Comparison of ENCODE assay signal across 25 cellular contexts in the genomic region with DNA sequence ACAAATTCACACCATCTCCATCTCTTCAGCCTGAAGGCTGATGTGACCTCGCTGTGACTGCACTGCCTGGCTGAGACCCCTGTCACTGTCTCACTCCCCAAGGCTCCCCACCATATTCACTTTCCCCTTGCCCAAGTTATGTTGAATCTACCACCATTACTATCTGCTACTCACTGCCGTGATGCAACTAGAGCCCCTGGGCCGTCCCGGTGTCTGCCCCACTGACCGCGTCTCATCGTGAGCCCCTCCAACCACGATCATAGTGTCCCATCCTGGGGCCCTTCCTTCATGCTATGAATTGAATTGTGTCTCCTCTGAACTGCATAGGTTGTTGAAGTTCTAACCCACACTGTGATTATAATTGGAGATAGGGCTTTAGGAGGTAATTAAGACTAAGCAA.
A peak's percentile ranks its signal among the peaks of the same experiment; 100 is the strongest.
DNase-seq lines count a peak whose midpoint lies in the region; ATAC-seq, FAIRE-seq and TF ChIP-seq lines count a peak whose summit lies in the region.
"Had no signal": no experiment of that assay in that cellular context is flagged by ENCODE, and none has a peak within 500 bp of the region (broad histone marks: within the 10 kb centered on the region; RNA-seq: fewer than 3 reads in every experiment).

No MANE protein-coding gene starts in this region.

- peaks cover 0 to 3% (median 0%) of the 10 kb centered on the region in 4 experiments; a peak in 1 of 7 replicates for H3K27me3 ChIP-seq in H1 (replicated peaks in 1 of 4; ENCODE audit: control insufficient read depth in 3 of 4, extremely low read depth in 1 of 4, insufficient read depth in 3 of 4, low read length in 3 of 4)
- H3K27me3 ChIP-seq in CD4-positive, alpha-beta memory T cell (ENCODE audit: insufficient read depth, low read length) = no peaks in the 10 kb centered on the region
- H3K27me3 ChIP-seq: BLaER1 treated with 17β-estradiol and CSF1 and Interleukin-3, amounts not matched to agents 10 nM and 100 nM had no signal

- H3K9me3 Mint-ChIP-seq in CD14-positive monocyte = peaks cover 7 to 15% (median 9%) of the 10 kb centered on the region in 7 donors
- peaks cover 16% of the 10 kb centered on the region for H3K9me3 Mint-ChIP-seq in nephron progenitor cell
- H3K9me3 Mint-ChIP-seq in CD4-positive, alpha-beta memory T cell = peaks cover 0 to 2% (median 0%) of the 10 kb centered on the region in 8 donors
- H3K9me3 Mint-ChIP-seq: CD8-positive, alpha-beta T cell had no signal

- no peak overlapping the region for H3K27ac ChIP-seq in H1 (ENCODE audit: low read depth, low read length)
- H3K27ac ChIP-seq in CD4-positive, alpha-beta memory T cell (ENCODE audit: low read depth, low read length) = no peak overlapping the region
- H3K27ac ChIP-seq: BLaER1 treated with 17β-estradiol and CSF1 and Interleukin-3, amounts not matched to agents 10 nM and 100 nM; C4-2B had no signal

- no peaks in the 10 kb centered on the region for H3K79me1 ChIP-seq in H1 (ENCODE audit: low read depth, low read length)

- no peaks in the 10 kb centered on the region for H3K23me2 ChIP-seq in H1 (ENCODE audit: low read depth, low read length)

- peaks cover 0 to 2% (median under 1%) of the 10 kb centered on the region in 4 experiments; a peak in 3 of 7 replicates for H3K4me1 ChIP-seq in H1 (replicated peaks in 1 of 4; ENCODE audit: control insufficient read depth in 3 of 4, insufficient read depth in 4 of 4, low read length in 3 of 4)
- H3K4me1 ChIP-seq in CD4-positive, alpha-beta memory T cell (ENCODE audit: insufficient read depth, low read length) = no peaks in the 10 kb centered on the region
- H3K4me1 ChIP-seq: Caco-2 had no signal

- H3K9ac ChIP-seq in H1 (replicated peaks in 1 of 4; ENCODE audit: extremely low read depth in 1 of 4, low read depth in 3 of 4, low read length in 3 of 4) = no peak overlapping the region
- H3K9ac ChIP-seq: BLaER1 treated with 17β-estradiol and CSF1 and Interleukin-3, amounts not matched to agents 10 nM and 100 nM had no signal

- no peaks in the 10 kb centered on the region for H4K20me1 ChIP-seq in H1 (replicated peaks in 1 of 2; ENCODE audit: control insufficient read depth in 1 of 2, insufficient read depth in 2 of 2, low read length in 2 of 2)
- H4K20me1 ChIP-seq: BLaER1 treated with 17β-estradiol and CSF1 and Interleukin-3, amounts not matched to agents 10 nM and 100 nM had no signal

- H2BK15ac ChIP-seq in H1 (ENCODE audit: low read length) = no peak overlapping the region

- H4K5ac ChIP-seq in H1 (ENCODE audit: insufficient read length, low read depth, low read length) = no peak overlapping the region

- intact Hi-C loops in CD14-positive monocyte (cut with micrococcal nuclease) = no loop called here
- intact Hi-C loops in posterior vena cava (cut with DNase I) = no loop called here
- intact Hi-C loops in CD4-positive, alpha-beta memory T cell (cut with micrococcal nuclease) = no loop called here

- H3K9me3 ChIP-seq in H1 (ENCODE audit: insufficient read depth in 2 of 2, low read depth in 1 of 2, low read length in 1 of 2) = no peaks in the 10 kb centered on the region
- H3K9me3 ChIP-seq in CD4-positive, alpha-beta memory T cell (ENCODE audit: control insufficient read depth in 1 of 2, low read length in 2 of 2) = no peaks in the 10 kb centered on the region
- H3K9me3 ChIP-seq: Caco-2 had no signal

- no peak overlapping the region for H3K4me3 ChIP-seq in H1 (ENCODE audit: extremely low read depth in 1 of 4, insufficient read depth in 2 of 4, low read depth in 3 of 4, low read length in 4 of 4)
- no peak overlapping the region for H3K4me3 ChIP-seq in CD4-positive, alpha-beta memory T cell (ENCODE audit: low read length in 2 of 2)
- H3K4me3 ChIP-seq: BLaER1 treated with 17β-estradiol and CSF1 and Interleukin-3, amounts not matched to agents 10 nM and 100 nM had no signal

- H2AK5ac ChIP-seq in H1 (ENCODE audit: low read depth, low read length) = 0 out of 2 replicates have a peak overlapping the region, but pooled peaks have one; percentile 53

- H2AFZ ChIP-seq in H1 (ENCODE audit: low read length) = no peak overlapping the region

- DNase-seq in CD14-positive monocyte (ENCODE audit: low spot score) (peak; percentile 5), H1 (ENCODE audit: low read depth in 1 of 2, low spot score in 2 of 2) (no peak), nephron progenitor cell (no peak), posterior vena cava (ENCODE audit: low spot score) (peak; percentile 63), AG20443 (ENCODE audit: low spot score) (no peak), T1000 (lab: John Stamatoyannopoulos, UW) (no peak)
- no peak for DNase-seq in CD4-positive, alpha-beta memory T cell
- DNase-seq: 8988T; ACHN; AML-193; Caco-2; Calu3; CD4-positive, CD25-positive, alpha-beta regulatory T cell; CD8-positive, alpha-beta T cell; DMS79 treated with DMSO at 0.1 percent for 48 hours; GF-D8 had no signal

- H3K23ac ChIP-seq in H1 (ENCODE audit: insufficient read length) = no peak overlapping the region

- H3K4me2 ChIP-seq in H1 (ENCODE audit: insufficient read depth in 1 of 2, low read depth in 2 of 2, low read length in 2 of 2) = no peak overlapping the region

- POLR2A ChIA-PET in H1 (lab: Charles Lee; ENCODE audit: partially characterized antibody) = no interaction called here
- POLR2A ChIA-PET in CD4-positive, alpha-beta memory T cell (lab: Charles Lee; ENCODE audit: partially characterized antibody) = no interaction called here

- H3K27ac Mint-ChIP-seq in CD14-positive monocyte (no peak overlapping the region), nephron progenitor cell (peak overlapping the region; percentile 3)
- H3K27ac Mint-ChIP-seq in CD4-positive, alpha-beta memory T cell = no peak overlapping the region
- H3K27ac Mint-ChIP-seq: B cell; CD8-positive, alpha-beta T cell had no signal

- H3K56ac ChIP-seq in H1 (replicated peaks; ENCODE audit: insufficient read length, low read depth, low read length) = no peak overlapping the region

- H4K8ac ChIP-seq in H1 (ENCODE audit: extremely low read depth, insufficient read depth, low read length) = no peak overlapping the region

- CTCF ChIA-PET in H1 (lab: Charles Lee; ENCODE audit: partially characterized antibody) = interaction anchor here (1.3 kb wide), 1 partner anchor 14 kb away, joined by 3 read pairs; no protein-coding TSS in a partner anchor
- CTCF ChIA-PET in CD4-positive, alpha-beta memory T cell (lab: Charles Lee; ENCODE audit: partially characterized antibody) = no interaction called here

- H2BK12ac ChIP-seq in H1 (ENCODE audit: low read depth, low read length) = 0 out of 2 replicates have a peak overlapping the region, but pooled peaks have one; percentile 68

- no peak overlapping the region for H4K91ac ChIP-seq in H1 (replicated peaks; ENCODE audit: insufficient read length, low read length)

- TF ChIP-seq CTCF in CD14-positive monocyte (IDR thresholded peaks at IDR 0.05) (no peak), H1 (IDR thresholded peaks at IDR 0.05; ENCODE audit: control extremely low read depth in 1 of 3, insufficient read depth in 1 of 3, low read depth in 1 of 3, low read length in 3 of 3) (no peak), nephron progenitor cell (IDR thresholded peaks at IDR 0.05) (no peak)

- FAIRE-seq in H1 (lab: Jason Lieb, UNC) = no peak
- FAIRE-seq: A204.1, D721Med, G401.6, GM12891, GM19239 had no signal

- H3K36me3 ChIP-seq in H1 (ENCODE audit: control insufficient read depth in 2 of 4, insufficient read depth in 4 of 4, low read length in 3 of 4) = no peaks in the 10 kb centered on the region
- no peaks in the 10 kb centered on the region for H3K36me3 ChIP-seq in CD4-positive, alpha-beta memory T cell (ENCODE audit: insufficient read depth, low read length)
- H3K36me3 ChIP-seq: BLaER1 treated with 17β-estradiol and CSF1 and Interleukin-3, amounts not matched to agents 10 nM and 100 nM had no signal

- H3K27me3 Mint-ChIP-seq in CD14-positive monocyte (ENCODE audit: low read depth in 3 of 3) = peaks cover 14 to 39% (median 22%) of the 10 kb centered on the region in 3 donors
- peaks cover 27% of the 10 kb centered on the region for H3K27me3 Mint-ChIP-seq in nephron progenitor cell (ENCODE audit: low read depth, poor library complexity)
- H3K27me3 Mint-ChIP-seq in CD4-positive, alpha-beta memory T cell = peaks cover 8 to 9% of the 10 kb centered on the region in 2 donors

- H3K14ac ChIP-seq in H1 (ENCODE audit: insufficient read length) = no peak overlapping the region

- no peak for TF ChIP-seq EP300 in H1 (IDR thresholded peaks at IDR 0.05; ENCODE audit: borderline replicate concordance in 1 of 2, low read depth in 2 of 2, low read length in 2 of 2)

- H3K79me2 ChIP-seq in H1 (ENCODE audit: control insufficient read depth in 1 of 2, insufficient read depth in 2 of 2, low read length in 2 of 2) = no peaks in the 10 kb centered on the region

- H2BK5ac ChIP-seq in H1 (ENCODE audit: low read depth, low read length) = no peak overlapping the region

- no peak for TF ChIP-seq RAD21 in H1 (IDR thresholded peaks at IDR 0.05 in 1 of 2, conservative IDR thresholded peaks at IDR 0.05 in 1 of 2; ENCODE audit: low read depth in 2 of 2, low read length in 2 of 2)

- H3K36me3 Mint-ChIP-seq in CD14-positive monocyte = peaks cover 0 to 3% of the 10 kb centered on the region in 2 donors
- H3K36me3 Mint-ChIP-seq in nephron progenitor cell (ENCODE audit: low read depth) = no peaks in the 10 kb centered on the region
- no peaks in the 10 kb centered on the region for H3K36me3 Mint-ChIP-seq in CD4-positive, alpha-beta memory T cell
- H3K36me3 Mint-ChIP-seq: CD4-positive, CD25-positive, alpha-beta regulatory T cell; CD8-positive, alpha-beta T cell had no signal

- no peak overlapping the region for H2BK20ac ChIP-seq in H1 (ENCODE audit: low read length)

- no peak for ATAC-seq in GM21825 (IDR thresholded peaks at IDR 0.05; ENCODE audit: unreplicated experiment)
- ATAC-seq: CD8-positive, alpha-beta T cell had no signal

- H2BK120ac ChIP-seq in H1 (replicated peaks; ENCODE audit: low read depth, low read length) = no peak overlapping the region

- no peak overlapping the region for H3K4ac ChIP-seq in H1 (replicated peaks; ENCODE audit: insufficient read length, low read depth, low read length)

- H3K4me3 Mint-ChIP-seq in CD14-positive monocyte = no peak overlapping the region
- no peak overlapping the region for H3K4me3 Mint-ChIP-seq in nephron progenitor cell
- H3K4me3 Mint-ChIP-seq in CD4-positive, alpha-beta memory T cell = no peak overlapping the region
- H3K4me3 Mint-ChIP-seq: B cell; CD4-positive, CD25-positive, alpha-beta regulatory T cell; CD8-positive, alpha-beta T cell had no signal

- H3K4me1 Mint-ChIP-seq in CD14-positive monocyte (peaks cover 3% of the 10 kb centered on the region), nephron progenitor cell (peaks cover 15% of the 10 kb centered on the region)
- no peaks in the 10 kb centered on the region for H3K4me1 Mint-ChIP-seq in CD4-positive, alpha-beta memory T cell
- H3K4me1 Mint-ChIP-seq: B cell; CD4-positive, CD25-positive, alpha-beta regulatory T cell had no signal

- WGBS in H1 (ENCODE audit: extremely low coverage in 1 of 2, insufficient coverage in 1 of 2, insufficient read length in 1 of 2, insufficient replicate concordance in 2 of 2, low coverage in 1 of 2, low lambda C conversion rate in 2 of 2, missing lambda C conversion rate in 1 of 2), 2 experiments = 84% methylated on average over 8 of the region's 8 CpGs; no CpG with 5 or more reads in 1 of the 2 experiments

- no peak for TF ChIP-seq POLR2A in H1 (IDR thresholded peaks at IDR 0.05; ENCODE audit: control extremely low read depth in 1 of 2, low read depth in 2 of 2, low read length in 2 of 2)

- H3K18ac ChIP-seq in H1 (ENCODE audit: extremely low read depth, low read length) = no peak overlapping the region

Comparison
In these comparisons a context has a peak if more than half of its experiments do, and no peak if none do; other contexts are left out.
1. DNase-seq: peak in CD14-positive monocyte (single experiment) and posterior vena cava (single experiment); none in H1 (0 of 2), nephron progenitor cell (single experiment), CD4-positive, alpha-beta memory T cell (0 of 5), AG20443 (single experiment) and T1000 (single experiment).